Comparison of ENCODE assay signal across 9 cellular contexts in genomic region chr15:55694652-55695150, GRCh38. TPM values are rescaled to one million over a fixed set of nuclear protein-coding genes. Genes with fewer than 3 reads are reported as not detected.
DNase-seq lines count a peak whose midpoint lies in the region; ATAC-seq and TF ChIP-seq lines count a peak whose summit lies in the region.
"Had no signal": no experiment of that assay in that cellular context is flagged by ENCODE, and none has a peak within 500 bp of the region (broad histone marks: within the 10 kb centered on the region; RNA-seq: fewer than 3 reads in every experiment).

No MANE protein-coding gene starts in this region.

- TF ChIP-seq CTCF in neural crest cell (conservative IDR thresholded peaks at IDR 0.05) = no peak

- H3K36me3 Mint-ChIP-seq in neural crest cell (ENCODE audit: low read depth) = peaks cover 4% of the 10 kb centered on the region

- H3K9me3 Mint-ChIP-seq in neural crest cell = no peaks in the 10 kb centered on the region

- H3K4me3 Mint-ChIP-seq in neural crest cell = peak overlapping the region; percentile 15

- DNase-seq in NCI-H526 treated with DMSO at 0.1 percent for 48 hours (lab: John Stamatoyannopoulos, UW) (peak; percentile 79), neural crest cell (ENCODE audit: low read depth, low spot score) (no peak), sciatic nerve (ENCODE audit: low spot score) (no peak), left ventricle myocardium superior (no peak)
- DNase-seq in activated effector memory CD4-positive, alpha-beta T cell treated with anti-CD3 and anti-CD28 coated beads, Interleukin-2, amount 50 U/mL, for 16 hours = no peak
- no peak for DNase-seq in stimulated activated CD8-positive, alpha-beta memory T cell treated with anti-CD3 and anti-CD28 coated beads, Interleukin-4, amount 100 ng/mL, for 48 hours
- DNase-seq: PC-9 had no signal

- no peak overlapping the region for H3K27ac Mint-ChIP-seq in neural crest cell (ENCODE audit: unreplicated experiment)

- peaks cover 58% of the 10 kb centered on the region for H3K4me1 Mint-ChIP-seq in neural crest cell

- ATAC-seq in GM19023 (IDR thresholded peaks at IDR 0.05; ENCODE audit: unreplicated experiment) (peak; percentile 92), HG02870 (IDR thresholded peaks at IDR 0.05; ENCODE audit: unreplicated experiment) (peak; percentile 97), sciatic nerve (no peak), left ventricle myocardium superior (no peak)

- H3K27me3 Mint-ChIP-seq in neural crest cell (ENCODE audit: low read depth) = no peaks in the 10 kb centered on the region

- intact Hi-C loops in sciatic nerve (cut with DNase I) = no loop called here
- intact Hi-C loops in left ventricle myocardium superior (cut with micrococcal nuclease) = no loop called here

RNA-seq across cellular contexts. Expression of gene PRTG, which starts 48.3 kb away (rescaled TPM):
- 322 and 334 TPM in 2 replicates for total RNA-seq in neural crest cell
- 4.9 TPM for total RNA-seq in sciatic nerve
- 0.77 TPM for total RNA-seq in left ventricle myocardium superior

Comparison
In these comparisons a context has a peak if more than half of its experiments do, and no peak if none do; other contexts are left out.
1. ATAC-seq: peak in GM19023 (single experiment) and HG02870 (single experiment); none in sciatic nerve (single experiment) and left ventricle myocardium superior (single experiment).
2. RNA of gene PRTG, which starts 48.3 kb away (total RNA-seq): 322 to 334 TPM in neural crest cell; 4.9 TPM in sciatic nerve (single experiment) and 0.77 TPM in left ventricle myocardium superior (single experiment); every median in the first group is over 10 times any median in the second.